In genomic region chr3:12588674-12589054, GRCh38 we compare ENCODE assay signal across 14 cellular contexts. TPM values are rescaled to one million over a fixed set of nuclear protein-coding genes. Genes with fewer than 3 reads are reported as not detected.
DNase-seq lines count a peak whose midpoint lies in the region; ATAC-seq and TF ChIP-seq lines count a peak whose summit lies in the region.
"Had no signal": no experiment of that assay in that cellular context is flagged by ENCODE, and none has a peak within 500 bp of the region (broad histone marks: within the 10 kb centered on the region; RNA-seq: fewer than 3 reads in every experiment).

No MANE protein-coding gene starts in this region.

- no peak overlapping the region for H3K4me3 ChIP-seq in Caco-2 (ENCODE audit: low read depth, low read length)
- H3K4me3 ChIP-seq: BLaER1, SJCRH30 had no signal

- H3K27me3 Mint-ChIP-seq in Caco-2 (ENCODE audit: insufficient read depth, unreplicated experiment) (no peaks in the 10 kb centered on the region), memory B cell (no peaks in the 10 kb centered on the region)
- no peaks in the 10 kb centered on the region for H3K27me3 Mint-ChIP-seq in activated CD4-positive, alpha-beta T cell treated with anti-CD3 and anti-CD28 coated beads, Interleukin-2, amount 10 ng/mL, durations not matched to agents 24 days and 14 days

- peaks cover 6% of the 10 kb centered on the region for H3K36me3 ChIP-seq in Caco-2 (ENCODE audit: control insufficient read depth, insufficient read depth, low read length)

- no peaks in the 10 kb centered on the region for H3K4me1 ChIP-seq in Caco-2
- H3K4me1 ChIP-seq: foreskin keratinocyte had no signal

- TF ChIP-seq RAD21 in Ishikawa (IDR thresholded peaks at IDR 0.05; ENCODE audit: low read depth) = no peak

- H3K4me3 Mint-ChIP-seq in Caco-2 (ENCODE audit: unreplicated experiment) = no peak overlapping the region
- no peak overlapping the region for H3K4me3 Mint-ChIP-seq in memory B cell
- no peak overlapping the region for H3K4me3 Mint-ChIP-seq in activated CD4-positive, alpha-beta T cell treated with anti-CD3 and anti-CD28 coated beads, Interleukin-2, amount 10 ng/mL, durations not matched to agents 24 days and 14 days

- no peak for ATAC-seq in memory B cell (ENCODE audit: low read depth)

- H3K9me3 ChIP-seq in Caco-2 = no peaks in the 10 kb centered on the region
- H3K9me3 ChIP-seq: BLaER1 had no signal

- TF ChIP-seq CTCF in Caco-2 (IDR thresholded peaks at IDR 0.05; ENCODE audit: insufficient read depth in 1 of 2, low read depth in 1 of 2, low read length in 1 of 2, severe bottlenecking in 1 of 2, unreplicated experiment in 1 of 2) = no peak

- H3K36me3 Mint-ChIP-seq in Caco-2 (ENCODE audit: insufficient read depth, unreplicated experiment) (peaks cover 94% of the 10 kb centered on the region), memory B cell (peaks cover 29% of the 10 kb centered on the region)
- H3K36me3 Mint-ChIP-seq in activated CD4-positive, alpha-beta T cell treated with anti-CD3 and anti-CD28 coated beads, Interleukin-2, amount 10 ng/mL, durations not matched to agents 24 days and 14 days (ENCODE audit: low read depth) = peaks cover 63% of the 10 kb centered on the region

- H3K4me1 Mint-ChIP-seq in Caco-2 (ENCODE audit: low read depth, unreplicated experiment) = no peaks in the 10 kb centered on the region
- H3K4me1 Mint-ChIP-seq in memory B cell = peaks cover 10% of the 10 kb centered on the region
- no peaks in the 10 kb centered on the region for H3K4me1 Mint-ChIP-seq in activated CD4-positive, alpha-beta T cell treated with anti-CD3 and anti-CD28 coated beads, Interleukin-2, amount 10 ng/mL, durations not matched to agents 24 days and 14 days

- H3K27me3 ChIP-seq in Caco-2 (replicated peaks; ENCODE audit: control insufficient read depth, insufficient read depth, low read length) = no peaks in the 10 kb centered on the region
- H3K27me3 ChIP-seq: BLaER1, foreskin keratinocyte, SJCRH30 had no signal

- BruUV-seq in Caco-2 (replicated peaks; lab: Mats Ljungman, UMichigan) = no TSS peak

- H3K27ac Mint-ChIP-seq in Caco-2 (ENCODE audit: unreplicated experiment) (peak overlapping the region; percentile 36), memory B cell (peak overlapping the region; percentile 67)
- no peak overlapping the region for H3K27ac Mint-ChIP-seq in activated CD4-positive, alpha-beta T cell treated with anti-CD3 and anti-CD28 coated beads, Interleukin-2, amount 10 ng/mL, durations not matched to agents 24 days and 14 days

- TF ChIP-seq EP300 in Ishikawa (IDR thresholded peaks at IDR 0.05; ENCODE audit: borderline replicate concordance) = no peak

- intact Hi-C loops in Caco-2 (cut with micrococcal nuclease; ENCODE audit: unreplicated experiment) = no loop called here
- intact Hi-C loops in activated CD4-positive, alpha-beta T cell treated with anti-CD3 and anti-CD28 coated beads, Interleukin-2, amount 10 ng/mL, durations not matched to agents 24 days and 14 days (cut with micrococcal nuclease) = no loop called here

- DNase-seq in Caco-2 (no peak), NCI-H524 (lab: John Stamatoyannopoulos, UW) (peak; percentile 41 to 75), memory B cell (ENCODE audit: low spot score in 2 of 2) (no peak), CD1c-positive myeloid dendritic cell (ENCODE audit: extremely low spot score) (no peak), D341Med (ENCODE audit: low spot score) (no peak)
- DNase-seq in activated CD4-positive, alpha-beta T cell treated with anti-CD3 and anti-CD28 coated beads, Interleukin-2, amount 10 ng/mL, durations not matched to agents 24 days and 14 days = no peak
- DNase-seq: activated gamma-delta T cell treated with Interleukin-2 at 50 U/mL for 16 hours, GF-D8, GOT3, SJCRH30 had no signal

- CTCF ChIA-PET in Caco-2 (lab: Charles Lee) = no interaction called here

- no peaks in the 10 kb centered on the region for H3K9me3 Mint-ChIP-seq in Caco-2 (ENCODE audit: unreplicated experiment)
- H3K9me3 Mint-ChIP-seq in memory B cell = no peaks in the 10 kb centered on the region
- H3K9me3 Mint-ChIP-seq in activated CD4-positive, alpha-beta T cell treated with anti-CD3 and anti-CD28 coated beads, Interleukin-2, amount 10 ng/mL, durations not matched to agents 24 days and 14 days = no peaks in the 10 kb centered on the region

- POLR2A ChIA-PET in Caco-2 (lab: Charles Lee) = no interaction called here

TF ChIP-seq in Ishikawa, 13 proteins besides CTCF, POLR2A, EP300 and RAD21:
- TF ChIP-seq NFIC (IDR thresholded peaks at IDR 0.05) = no peak
- no peak for TF ChIP-seq TEAD4 (IDR thresholded peaks at IDR 0.05)
- TF ChIP-seq CEBPB (IDR thresholded peaks at IDR 0.05) = peak; percentile 68

RNA-seq across cellular contexts. Expression of gene MKRN2, which starts 31.8 kb away (rescaled TPM):
- 22.4 and 25.2 TPM in 2 replicates for total RNA-seq in Caco-2 (2022)
- total RNA-seq in activated CD4-positive, alpha-beta T cell treated with anti-CD3 and anti-CD28 coated beads, Interleukin-2, amount 10 ng/mL, durations not matched to agents 24 days and 14 days = 23.2 and 28.2 TPM in 2 replicates

RNA-seq across cellular contexts. Expression of gene MKRN2OS, which starts 43.4 kb away (rescaled TPM):
- 1.6 and 1.7 TPM in 2 replicates for total RNA-seq in Caco-2 (2022)
- not detected in 2 replicates for total RNA-seq in activated CD4-positive, alpha-beta T cell treated with anti-CD3 and anti-CD28 coated beads, Interleukin-2, amount 10 ng/mL, durations not matched to agents 24 days and 14 days
- total RNA-seq: mononuclear cell, SJCRH30 had no signal

Comparison
In these comparisons a context has a peak if more than half of its experiments do, and no peak if none do; other contexts are left out.
1. DNase-seq: peak in NCI-H524 (2 of 2); none in Caco-2 (0 of 2), memory B cell (0 of 2), CD1c-positive myeloid dendritic cell (single experiment), D341Med (single experiment) and activated CD4-positive, alpha-beta T cell treated with anti-CD3 and anti-CD28 coated beads, Interleukin-2, amount 10 ng/mL, durations not matched to agents 24 days and 14 days (single experiment).